Comparison of ENCODE assay signal across 24 cellular contexts in genomic region chr14:71397371-71397770, GRCh38.
DNase-seq lines count a peak whose midpoint lies in the region; ATAC-seq lines count a peak whose summit lies in the region.
"Had no signal": no experiment of that assay in that cellular context is flagged by ENCODE, and none has a peak within 500 bp of the region (broad histone marks: within the 10 kb centered on the region; RNA-seq: fewer than 3 reads in every experiment).

No MANE protein-coding gene starts in this region.

- H3K27me3 Mint-ChIP-seq in activated naive CD8-positive, alpha-beta T cell = no peaks in the 10 kb centered on the region
- H3K27me3 Mint-ChIP-seq in activated naive CD8-positive, alpha-beta T cell treated with anti-CD3 and anti-CD28 coated beads for 36 hours = no peaks in the 10 kb centered on the region
- no peaks in the 10 kb centered on the region for H3K27me3 Mint-ChIP-seq in dendritic cell treated with granulocyte-macrophage colony-stimulating factor and Interleukin-4, amounts not matched to agents 40 ng/mL and 50 ng/mL, for 4 days

- H3K9ac ChIP-seq in SK-N-MC (ENCODE audit: insufficient read length) = no peak overlapping the region

- DNase-seq in activated naive CD8-positive, alpha-beta T cell treated with anti-CD3 and anti-CD28 coated beads for 36 hours = no peak
- DNase-seq in SK-N-MC (ENCODE audit: low read depth, low spot score) (no peak), left lobe of liver (ENCODE audit: low spot score) (no peak), A172 (ENCODE audit: low spot score) (no peak)
- DNase-seq in stimulated activated CD4-positive, alpha-beta T cell treated with anti-CD3 and anti-CD28 coated beads, Interleukin-4, amount 100 ng/mL, for 1 hour = no peak
- DNase-seq in activated T-cell treated with anti-CD3 and anti-CD28 coated beads, Interleukin-2, amount 50 U/mL, for 1 hour = no peak
- DNase-seq: activated CD8-positive, alpha-beta memory T cell treated with anti-CD3 and anti-CD28 coated beads for 24 hours; colonic mucosa; COR-L47; DMS79; GOT3; NCI-H1105; NCI-H2081; PC-3; SHP77; stimulated activated CD4-positive, alpha-beta T cell treated with anti-CD3 and anti-CD28 coated beads, Interleukin-1b, Interleukin-23, amount 100 ng/mL, for 48 hours; stimulated activated naive CD4-positive, alpha-beta T cell; testis had no signal

- H3K9me3 Mint-ChIP-seq in activated naive CD8-positive, alpha-beta T cell (ENCODE audit: low read depth) = no peaks in the 10 kb centered on the region
- no peaks in the 10 kb centered on the region for H3K9me3 Mint-ChIP-seq in activated naive CD8-positive, alpha-beta T cell treated with anti-CD3 and anti-CD28 coated beads for 36 hours
- no peaks in the 10 kb centered on the region for H3K9me3 Mint-ChIP-seq in dendritic cell treated with granulocyte-macrophage colony-stimulating factor and Interleukin-4, amounts not matched to agents 40 ng/mL and 50 ng/mL, for 4 days

- no peaks in the 10 kb centered on the region for H3K9me3 ChIP-seq in SK-N-MC (ENCODE audit: low read depth, low read length)
- H3K9me3 ChIP-seq: colonic mucosa, esophagus muscularis mucosa, testis, vagina had no signal

- intact Hi-C loops in dendritic cell treated with granulocyte-macrophage colony-stimulating factor and Interleukin-4, amounts not matched to agents 40 ng/mL and 50 ng/mL, for 4 days (cut with micrococcal nuclease) = no loop called here

- no peaks in the 10 kb centered on the region for H3K36me3 ChIP-seq in SK-N-MC (ENCODE audit: insufficient read depth, low read length)
- H3K36me3 ChIP-seq: colonic mucosa, esophagus muscularis mucosa, vagina had no signal

- no peak overlapping the region for H3K4me3 Mint-ChIP-seq in activated naive CD8-positive, alpha-beta T cell
- no peak overlapping the region for H3K4me3 Mint-ChIP-seq in activated naive CD8-positive, alpha-beta T cell treated with anti-CD3 and anti-CD28 coated beads for 36 hours
- no peak overlapping the region for H3K4me3 Mint-ChIP-seq in dendritic cell treated with granulocyte-macrophage colony-stimulating factor and Interleukin-4, amounts not matched to agents 40 ng/mL and 50 ng/mL, for 4 days

- peak overlapping the region; percentile 37 for H3K27ac Mint-ChIP-seq in activated naive CD8-positive, alpha-beta T cell
- no peak overlapping the region for H3K27ac Mint-ChIP-seq in activated naive CD8-positive, alpha-beta T cell treated with anti-CD3 and anti-CD28 coated beads for 36 hours
- peak overlapping the region; percentile 88 for H3K27ac Mint-ChIP-seq in dendritic cell treated with granulocyte-macrophage colony-stimulating factor and Interleukin-4, amounts not matched to agents 40 ng/mL and 50 ng/mL, for 4 days

- no peaks in the 10 kb centered on the region for H3K36me3 Mint-ChIP-seq in activated naive CD8-positive, alpha-beta T cell
- H3K36me3 Mint-ChIP-seq in activated naive CD8-positive, alpha-beta T cell treated with anti-CD3 and anti-CD28 coated beads for 36 hours = peaks cover 5% of the 10 kb centered on the region
- H3K36me3 Mint-ChIP-seq in dendritic cell treated with granulocyte-macrophage colony-stimulating factor and Interleukin-4, amounts not matched to agents 40 ng/mL and 50 ng/mL, for 4 days (ENCODE audit: low read depth) = no peaks in the 10 kb centered on the region

- ATAC-seq in left lobe of liver = no peak
- ATAC-seq: HepG2, PC-3 had no signal

- H3K4me3 ChIP-seq in SK-N-MC = peak overlapping the region; percentile 54
- H3K4me3 ChIP-seq: colonic mucosa, esophagus muscularis mucosa, testis, vagina had no signal

- H3K27ac ChIP-seq in SK-N-MC = peak overlapping the region; percentile 82
- H3K27ac ChIP-seq: colonic mucosa, esophagus muscularis mucosa, testis, vagina, VCaP had no signal

- H3K4me1 Mint-ChIP-seq in activated naive CD8-positive, alpha-beta T cell (ENCODE audit: low read depth) = peaks cover 41% of the 10 kb centered on the region
- H3K4me1 Mint-ChIP-seq in activated naive CD8-positive, alpha-beta T cell treated with anti-CD3 and anti-CD28 coated beads for 36 hours = peaks cover 33% of the 10 kb centered on the region
- H3K4me1 Mint-ChIP-seq in dendritic cell treated with granulocyte-macrophage colony-stimulating factor and Interleukin-4, amounts not matched to agents 40 ng/mL and 50 ng/mL, for 4 days (ENCODE audit: low read depth) = peaks cover 40% of the 10 kb centered on the region
